1 cellular context compared by ENCODE assay signal in the genomic region with DNA sequence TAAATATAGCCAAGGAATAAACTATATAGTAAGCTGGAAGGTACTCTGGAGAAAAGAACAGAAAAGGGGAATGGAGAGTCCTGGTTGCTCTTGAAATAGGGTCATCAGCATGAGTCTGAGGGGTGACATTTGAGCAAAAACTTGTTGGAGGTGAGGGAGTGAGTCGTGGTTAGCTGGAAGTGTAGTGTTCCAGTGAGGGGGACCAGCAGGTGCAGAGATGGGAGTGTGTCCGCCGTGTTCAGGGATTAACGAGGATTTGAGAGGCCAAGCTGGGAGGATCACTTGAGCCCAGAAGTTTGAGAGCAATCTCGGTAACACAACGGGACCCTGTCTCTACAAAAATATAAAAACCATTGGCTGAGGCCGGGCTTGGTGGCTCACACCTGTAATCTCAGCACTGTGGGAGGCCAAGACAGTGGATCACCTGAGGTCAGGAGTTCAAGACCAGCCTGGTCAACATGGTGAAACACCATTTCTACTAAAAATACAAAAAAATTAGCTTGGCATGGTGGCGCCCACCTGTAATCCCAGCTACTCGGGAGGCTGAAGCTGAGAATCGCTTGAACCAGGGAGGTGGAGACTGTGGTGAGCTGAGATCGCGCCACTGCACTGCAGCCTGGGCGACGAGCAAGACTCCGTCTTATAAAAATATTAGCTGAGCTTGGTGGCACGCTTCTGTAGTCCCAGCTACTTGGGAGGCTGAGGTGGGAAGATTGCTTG.
A peak's percentile ranks its signal among the peaks of the same experiment; 100 is the strongest.
TF ChIP-seq lines count a peak whose summit lies in the region.

No MANE protein-coding gene starts in this region.

TF ChIP-seq in K562, 482 proteins besides CTCF, POLR2A, EP300 and RAD21:
- no peak for TF ChIP-seq UBTF (IDR thresholded peaks at IDR 0.05; ENCODE audit: borderline replicate concordance in 1 of 2, low read depth in 2 of 2, low read length in 2 of 2)
- TF ChIP-seq SNIP1 (IDR thresholded peaks at IDR 0.05; ENCODE audit: low read depth): no peak
- TF ChIP-seq CGGBP1 (CRISPR knock-in tag; IDR thresholded peaks at IDR 0.05): no peak
- TF ChIP-seq, protein P1, sequence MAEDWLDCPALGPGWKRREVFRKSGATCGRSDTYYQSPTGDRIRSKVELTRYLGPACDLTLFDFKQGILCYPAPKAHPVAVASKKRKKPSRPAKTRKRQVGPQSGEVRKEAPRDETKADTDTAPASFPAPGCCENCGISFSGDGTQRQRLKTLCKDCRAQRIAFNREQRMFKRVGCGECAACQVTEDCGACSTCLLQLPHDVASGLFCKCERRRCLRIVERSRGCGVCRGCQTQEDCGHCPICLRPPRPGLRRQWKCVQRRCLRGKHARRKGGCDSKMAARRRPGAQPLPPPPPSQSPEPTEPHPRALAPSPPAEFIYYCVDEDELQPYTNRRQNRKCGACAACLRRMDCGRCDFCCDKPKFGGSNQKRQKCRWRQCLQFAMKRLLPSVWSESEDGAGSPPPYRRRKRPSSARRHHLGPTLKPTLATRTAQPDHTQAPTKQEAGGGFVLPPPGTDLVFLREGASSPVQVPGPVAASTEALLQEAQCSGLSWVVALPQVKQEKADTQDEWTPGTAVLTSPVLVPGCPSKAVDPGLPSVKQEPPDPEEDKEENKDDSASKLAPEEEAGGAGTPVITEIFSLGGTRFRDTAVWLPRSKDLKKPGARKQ (CRISPR knock-in tag; IDR thresholded peaks at IDR 0.05): no peak
- TF ChIP-seq RBFOX2 (IDR thresholded peaks at IDR 0.05; ENCODE audit: low read depth, low read length): 0 out of 2 replicates have a peak, but pooled peaks have one; percentile 35
